21 cellular contexts compared by ENCODE assay signal in the genomic region with DNA sequence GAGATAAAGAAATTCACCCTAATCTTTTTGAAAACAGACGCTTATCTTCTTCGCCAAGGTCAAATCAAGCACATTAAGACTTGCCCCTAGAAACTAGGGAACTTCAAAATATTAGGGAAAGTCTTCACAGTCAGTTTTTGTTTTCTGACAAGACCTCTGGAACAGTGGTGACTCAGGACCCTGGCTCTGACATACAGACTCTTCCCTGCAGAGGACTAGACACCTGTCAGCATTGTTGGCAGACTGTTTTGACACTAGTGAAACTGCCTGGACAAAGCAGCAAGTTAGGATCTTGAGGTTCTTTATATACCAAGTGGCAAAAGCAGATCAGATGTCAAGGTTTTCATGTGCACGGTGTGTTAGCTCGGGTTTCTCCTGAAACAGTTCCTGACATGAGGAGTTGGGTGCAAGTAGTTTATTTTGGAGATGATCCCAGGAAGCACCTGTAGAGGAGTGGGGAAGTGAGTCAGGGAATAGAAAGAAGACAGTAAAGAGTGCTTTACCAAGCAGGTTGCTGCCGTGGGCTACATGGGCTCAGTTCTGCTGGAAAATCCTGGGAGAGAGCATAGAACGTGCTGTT.
"Had no signal": no experiment of that assay in that cellular context is flagged by ENCODE, and none has a peak within 500 bp of the region (broad histone marks: within the 10 kb centered on the region; RNA-seq: fewer than 3 reads in every experiment).

No MANE protein-coding gene starts in this region.

- ATAC-seq: naive thymus-derived CD4-positive, alpha-beta T cell; pancreas; sciatic nerve; stimulated activated effector memory CD8-positive, alpha-beta T cell treated with anti-CD3 and anti-CD28 coated beads, Interleukin-12 subunit alpha, Interleukin-12 subunit beta, amount 100 ng/mL, for 72 hours had no signal

- DNase-seq: activated CD4-positive, alpha-beta T cell treated with anti-CD3 and anti-CD28 coated beads for 4 hours; activated CD4-positive, alpha-beta T cell treated with anti-CD3 and anti-CD28 coated beads, Interleukin-2, amount 50 U/mL, for 4 hours; activated effector memory CD4-positive, alpha-beta T cell treated with Interleukin-2 at 50 U/mL for 16 hours; activated naive CD4-positive, alpha-beta T cell treated with Interleukin-2 at 50 U/mL for 16 hours; activated T-cell treated with anti-CD3 and anti-CD28 coated beads for 4 hours; anterior cingulate cortex; cerebellar nuclear complex; colonic mucosa; effector CD8-positive, alpha-beta T cell; head of caudate nucleus; hippocampal formation; left cardiac atrium; naive thymus-derived CD4-positive, alpha-beta T cell; nucleus accumbens; pancreas; retina; small intestine; stimulated activated CD4-positive, alpha-beta T cell treated with anti-CD3 and anti-CD28 coated beads, Interleukin-4, amount 100 ng/mL, for 24 hours; trophoblast cell had no signal
